8 cellular contexts compared by ENCODE assay signal in the genomic region with DNA sequence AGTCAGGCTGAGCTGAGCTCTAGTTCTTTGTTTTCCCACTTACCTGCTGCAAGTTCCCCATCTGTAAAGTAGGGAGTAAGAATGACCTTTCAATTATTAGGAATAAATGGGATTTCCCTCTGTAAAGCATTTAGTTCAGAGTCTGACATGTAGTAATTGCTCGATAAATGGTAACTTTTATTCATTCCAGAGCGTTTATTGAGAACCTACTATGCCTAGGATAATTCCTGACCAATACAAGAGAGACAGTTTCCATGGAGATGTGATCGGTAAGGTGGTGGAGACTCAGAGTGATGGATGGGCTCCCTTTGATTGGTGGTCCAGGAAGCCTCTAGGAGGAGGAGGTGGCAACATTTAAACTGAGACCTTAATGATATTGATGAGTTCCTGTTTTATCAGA.
"Had no signal": no experiment of that assay in that cellular context is flagged by ENCODE, and none has a peak within 500 bp of the region (broad histone marks: within the 10 kb centered on the region; RNA-seq: fewer than 3 reads in every experiment).

No MANE protein-coding gene starts in this region.

- DNase-seq: H9, HCEC 1CT, HFFc6, IMR-90 had no signal

- H3K27ac Mint-ChIP-seq: GM23338, H9, HFFc6 had no signal

- H2AFZ ChIP-seq: GM23338 had no signal

- H3K4me3 Mint-ChIP-seq: GM23338, H9, HFFc6 had no signal

- H3K9me3 Mint-ChIP-seq: GM23338, H9, HFFc6 had no signal

- ATAC-seq: GM23338, HepG2, K562 had no signal

- H3K4me2 ChIP-seq: GM23338 had no signal

- H3K27ac ChIP-seq: HL-60 had no signal

- H3K4me3 ChIP-seq: GM23338, K562 had no signal
